ENCODE assay signal across 11 cellular contexts in genomic region chr1:207027221-207027777, GRCh38. TPM values are rescaled to one million over a fixed set of nuclear protein-coding genes. Genes with fewer than 3 reads are reported as not detected.
DNase-seq lines count a peak whose midpoint lies in the region; ATAC-seq and TF ChIP-seq lines count a peak whose summit lies in the region.
"Had no signal": no experiment of that assay in that cellular context is flagged by ENCODE, and none has a peak within 500 bp of the region (broad histone marks: within the 10 kb centered on the region; RNA-seq: fewer than 3 reads in every experiment).

No MANE protein-coding gene starts in this region.

- H3K36me3 ChIP-seq in RWPE2 (ENCODE audit: low read depth), result peaks cover 81% of the 10 kb centered on the region

- H3K27me3 ChIP-seq in RWPE2 (ENCODE audit: insufficient read depth, poor library complexity, severe bottlenecking), result no peaks in the 10 kb centered on the region
- no peaks in the 10 kb centered on the region for H3K27me3 ChIP-seq in foreskin keratinocyte

- peaks cover 49% of the 10 kb centered on the region for H3K4me1 ChIP-seq in RWPE2 (ENCODE audit: insufficient read depth, poor library complexity, severe bottlenecking)
- peaks cover 41% of the 10 kb centered on the region for H3K4me1 ChIP-seq in foreskin keratinocyte

- H3K9me3 ChIP-seq in RWPE2 (ENCODE audit: severe bottlenecking), result no peaks in the 10 kb centered on the region

- TF ChIP-seq CTCF in RWPE2 (IDR thresholded peaks at IDR 0.05; ENCODE audit: poor library complexity, severe bottlenecking) (no peak), foreskin keratinocyte (conservative IDR thresholded peaks at IDR 0.05) (no peak)

- DNase-seq in ELR (ENCODE audit: low read depth), result peak; percentile 92
- DNase-seq in RWPE2 (ENCODE audit: low spot score), result peak; percentile 98
- DNase-seq in foreskin keratinocyte, result peak; percentile 98 to 99
- DNase-seq in renal cortical epithelial cell (ENCODE audit: low read depth), result peak; percentile 92
- no peak for DNase-seq in stimulated activated CD8-positive, alpha-beta memory T cell treated with anti-CD3 and anti-CD28 coated beads, Interleukin-4, amount 100 ng/mL, for 48 hours
- no peak for DNase-seq in activated naive CD4-positive, alpha-beta T cell treated with anti-CD3 and anti-CD28 coated beads, Interleukin-2, amount 50 U/mL, for 16 hours
- DNase-seq: NCI-H187; stimulated activated CD4-positive, alpha-beta T cell treated with anti-CD3 and anti-CD28 coated beads, Interleukin-4, amount 100 ng/mL, for 1 hour had no signal

- H3K27ac ChIP-seq in RWPE2 (ENCODE audit: poor library complexity, severe bottlenecking) (peak overlapping the region; percentile 97), foreskin keratinocyte (peak overlapping the region; percentile 98)

- ATAC-seq in RWPE2 (ENCODE audit: low read depth) (peak; percentile 92), foreskin keratinocyte (peak; percentile 94), HG03139 (IDR thresholded peaks at IDR 0.05; ENCODE audit: unreplicated experiment) (no peak), HG02642 (IDR thresholded peaks at IDR 0.05; ENCODE audit: poor library complexity, unreplicated experiment) (no peak)

- H3K4me3 ChIP-seq in RWPE2 (ENCODE audit: severe bottlenecking), result peak overlapping the region; percentile 2

RNA-seq across cellular contexts. Expression of gene C1orf116, which starts 5.3 kb away (rescaled TPM):
- 76.9 and 78.2 TPM in 2 replicates for total RNA-seq in foreskin keratinocyte
- 56.6 and 69.5 TPM in 2 replicates for polyA plus RNA-seq in foreskin keratinocyte
- total RNA-seq in renal cortical epithelial cell, result 16.3 and 17.9 TPM in 2 replicates

RNA-seq across cellular contexts. Expression of gene YOD1, which starts 23.7 kb away (rescaled TPM):
- total RNA-seq in foreskin keratinocyte (9.3 and 9.6 TPM in 2 replicates), renal cortical epithelial cell (15.1 and 15.5 TPM in 2 replicates)
- 1.8 and 2.3 TPM in 2 replicates for polyA plus RNA-seq in foreskin keratinocyte

RNA-seq across cellular contexts. Expression of gene PFKFB2, which starts 25.8 kb away (rescaled TPM):
- total RNA-seq in foreskin keratinocyte (12.1 and 12.5 TPM in 2 replicates), renal cortical epithelial cell (10.7 and 15.8 TPM in 2 replicates)
- polyA plus RNA-seq in foreskin keratinocyte, result 2.6 and 3.1 TPM in 2 replicates

RNA-seq across cellular contexts. Expression of gene FCAMR, which starts 57.0 kb away (rescaled TPM):
- total RNA-seq in foreskin keratinocyte (not detected in 2 replicates), renal cortical epithelial cell (0.69 and 3.6 TPM in 2 replicates)
- not detected in 2 replicates for polyA plus RNA-seq in foreskin keratinocyte
- total RNA-seq: subcutaneous adipose tissue had no signal

Comparison
In these comparisons a context has a peak if more than half of its experiments do, and no peak if none do; other contexts are left out.
1. DNase-seq: peak in ELR (single experiment), RWPE2 (single experiment), foreskin keratinocyte (2 of 2) and renal cortical epithelial cell (single experiment); none in stimulated activated CD8-positive, alpha-beta memory T cell treated with anti-CD3 and anti-CD28 coated beads, Interleukin-4, amount 100 ng/mL, for 48 hours (single experiment) and activated naive CD4-positive, alpha-beta T cell treated with anti-CD3 and anti-CD28 coated beads, Interleukin-2, amount 50 U/mL, for 16 hours (single experiment).
2. ATAC-seq: peak in RWPE2 (single experiment) and foreskin keratinocyte (single experiment); none in HG03139 (single experiment) and HG02642 (single experiment).